1 cellular context compared by ENCODE assay signal in the genomic region with DNA sequence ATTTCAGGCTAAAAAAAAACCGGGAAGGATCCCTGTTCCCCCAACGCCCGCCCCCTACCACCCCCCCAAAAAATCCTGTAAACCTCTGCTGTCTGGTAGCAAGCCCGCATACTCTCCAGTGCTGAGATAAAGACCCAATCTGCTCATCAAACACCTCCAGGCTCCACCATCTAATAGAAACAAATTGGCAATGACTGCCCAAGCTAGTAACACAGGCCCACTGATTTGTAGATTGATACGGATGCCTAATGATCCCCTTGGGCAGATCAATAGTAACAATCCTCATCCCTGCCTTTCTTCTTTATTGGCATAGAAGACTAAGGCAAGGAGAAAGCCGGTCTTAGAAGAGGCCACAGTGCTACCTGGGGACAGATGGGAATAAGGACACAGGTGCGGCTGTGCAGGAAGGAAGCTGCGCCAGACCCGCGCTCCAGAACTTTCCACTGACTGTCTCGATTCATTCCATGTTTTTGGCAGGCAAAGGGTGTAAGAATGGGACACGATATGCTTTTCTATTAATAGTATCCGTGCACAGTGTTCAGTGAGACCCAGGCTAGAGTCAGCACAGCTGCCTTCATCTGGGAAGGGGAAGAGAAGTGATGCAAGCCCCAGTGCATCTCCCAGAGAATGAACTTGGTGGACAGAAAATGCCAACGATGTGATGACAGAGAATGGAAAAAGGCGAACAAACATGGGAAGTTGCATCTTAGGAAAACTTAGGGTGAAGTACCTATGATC.
TF ChIP-seq lines count a peak whose summit lies in the region.

No MANE protein-coding gene starts in this region.

TF ChIP-seq in H1, 55 proteins besides CTCF, POLR2A, EP300 and RAD21 (continued from another document):
- TF ChIP-seq, protein P1, sequence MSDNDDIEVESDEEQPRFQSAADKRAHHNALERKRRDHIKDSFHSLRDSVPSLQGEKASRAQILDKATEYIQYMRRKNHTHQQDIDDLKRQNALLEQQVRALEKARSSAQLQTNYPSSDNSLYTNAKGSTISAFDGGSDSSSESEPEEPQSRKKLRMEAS (IDR thresholded peaks at IDR 0.05): no peak
- TF ChIP-seq, protein P2, sequence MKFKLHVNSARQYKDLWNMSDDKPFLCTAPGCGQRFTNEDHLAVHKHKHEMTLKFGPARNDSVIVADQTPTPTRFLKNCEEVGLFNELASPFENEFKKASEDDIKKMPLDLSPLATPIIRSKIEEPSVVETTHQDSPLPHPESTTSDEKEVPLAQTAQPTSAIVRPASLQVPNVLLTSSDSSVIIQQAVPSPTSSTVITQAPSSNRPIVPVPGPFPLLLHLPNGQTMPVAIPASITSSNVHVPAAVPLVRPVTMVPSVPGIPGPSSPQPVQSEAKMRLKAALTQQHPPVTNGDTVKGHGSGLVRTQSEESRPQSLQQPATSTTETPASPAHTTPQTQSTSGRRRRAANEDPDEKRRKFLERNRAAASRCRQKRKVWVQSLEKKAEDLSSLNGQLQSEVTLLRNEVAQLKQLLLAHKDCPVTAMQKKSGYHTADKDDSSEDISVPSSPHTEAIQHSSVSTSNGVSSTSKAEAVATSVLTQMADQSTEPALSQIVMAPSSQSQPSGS (IDR thresholded peaks at IDR 0.05; ENCODE audit: low read length): no peak
- no peak for TF ChIP-seq YY1 (IDR thresholded peaks at IDR 0.05; ENCODE audit: low read depth, low read length)
- no peak for TF ChIP-seq RXRA (IDR thresholded peaks at IDR 0.05; ENCODE audit: insufficient read depth, low read depth, low read length)
- no peak for TF ChIP-seq SIX5 (IDR thresholded peaks at IDR 0.05; ENCODE audit: low read depth, low read length)
- TF ChIP-seq POLR2AphosphoS5 (IDR thresholded peaks at IDR 0.05; ENCODE audit: low read depth, low read length): no peak
- TF ChIP-seq EZH2 (IDR thresholded peaks at IDR 0.05; ENCODE audit: low read depth, low read length, severe bottlenecking): no peak
- TF ChIP-seq TBP (IDR thresholded peaks at IDR 0.05; ENCODE audit: low read depth, low read length): no peak
